Comparison of ENCODE assay signal across 19 cellular contexts in genomic region chr4:40417941-40418340, GRCh38.
DNase-seq lines count a peak whose midpoint lies in the region; FAIRE-seq and TF ChIP-seq lines count a peak whose summit lies in the region.
"Had no signal": no experiment of that assay in that cellular context is flagged by ENCODE, and none has a peak within 500 bp of the region (broad histone marks: within the 10 kb centered on the region; RNA-seq: fewer than 3 reads in every experiment).

No MANE protein-coding gene starts in this region.

- TF ChIP-seq CTCF in hepatocyte (IDR thresholded peaks at IDR 0.05; ENCODE audit: poor library complexity): no peak
- TF ChIP-seq CTCF in nephron (IDR thresholded peaks at IDR 0.05; ENCODE audit: unreplicated experiment in 3 of 3): no peak

- H3K27ac Mint-ChIP-seq in nephron: peak overlapping the region in 2 of 3 experiments; percentile 81 to 92
- H3K27ac Mint-ChIP-seq: B cell had no signal

- no peak overlapping the region for H3K14ac ChIP-seq in neuronal stem cell (ENCODE audit: low read length)

- H3K9me2 ChIP-seq in hepatocyte (replicated peaks; ENCODE audit: insufficient read depth): no peaks in the 10 kb centered on the region
- H3K9me2 ChIP-seq: SK-N-SH had no signal

- no peak overlapping the region for H4K8ac ChIP-seq in neuronal stem cell (ENCODE audit: low read depth, low read length)

- no peak overlapping the region for H2AFZ ChIP-seq in hepatocyte
- no peak overlapping the region for H2AFZ ChIP-seq in neuronal stem cell (ENCODE audit: low read length)

- peaks cover 19% of the 10 kb centered on the region for H3K9me3 Mint-ChIP-seq in nephron

- H3K18ac ChIP-seq in neuronal stem cell (ENCODE audit: low read length): no peak overlapping the region

- H3K9me3 ChIP-seq in hepatocyte (ENCODE audit: low read depth): no peaks in the 10 kb centered on the region
- no peaks in the 10 kb centered on the region for H3K9me3 ChIP-seq in HAP-1
- peaks cover 0 to 6% of the 10 kb centered on the region in 2 donors for H3K9me3 ChIP-seq in neuronal stem cell (replicated peaks in 1 of 2; ENCODE audit: control insufficient read depth in 2 of 2, insufficient read depth in 1 of 2, low read depth in 1 of 2, low read length in 2 of 2)
- H3K9me3 ChIP-seq: SK-N-SH had no signal

- no peak overlapping the region for H3K4me3 Mint-ChIP-seq in nephron
- H3K4me3 Mint-ChIP-seq: B cell; CD4-positive, CD25-positive, alpha-beta regulatory T cell had no signal

- H3K27me3 Mint-ChIP-seq in nephron (ENCODE audit: low read depth): peaks cover 8% of the 10 kb centered on the region
- H3K27me3 Mint-ChIP-seq: CD4-positive, CD25-positive, alpha-beta regulatory T cell had no signal

- peak; percentile 16 for FAIRE-seq in RCC 7860 (lab: Jason Lieb, UNC)
- FAIRE-seq: GM12892 had no signal

- H3K36me3 ChIP-seq in hepatocyte (replicated peaks; ENCODE audit: insufficient read depth, low read depth) (no peaks in the 10 kb centered on the region), HAP-1 (replicated peaks) (no peaks in the 10 kb centered on the region), neuronal stem cell (replicated peaks in 1 of 2; ENCODE audit: control insufficient read depth in 2 of 2, insufficient read depth in 2 of 2, low read length in 2 of 2) (no peaks in the 10 kb centered on the region)

- no peak overlapping the region for H2BK12ac ChIP-seq in neuronal stem cell (ENCODE audit: low read length)

- no peaks in the 10 kb centered on the region for H4K20me1 ChIP-seq in hepatocyte (ENCODE audit: insufficient read depth, poor library complexity, severe bottlenecking)

- no peak overlapping the region for H2BK15ac ChIP-seq in neuronal stem cell (ENCODE audit: low read length)

- H3K4me1 ChIP-seq in hepatocyte (ENCODE audit: insufficient read depth) (peaks cover 20% of the 10 kb centered on the region), HAP-1 (no peaks in the 10 kb centered on the region), neuronal stem cell (ENCODE audit: control insufficient read depth in 2 of 2, insufficient read depth in 1 of 2, low read depth in 1 of 2, low read length in 2 of 2) (no peaks in the 10 kb centered on the region)

- in situ Hi-C loops in HAP-1 (cut with MboI; ENCODE audit: low sequenced_read_pairs) (no loop called here), ACHN (cut with HindIII; ENCODE audit: low pct_ligation_motif_present, low pct_unique_long_range_greater_than_20kb, low sequenced_read_pairs) (no loop called here)

- 77% methylated on average over 5 of the region's 5 CpGs for WGBS in hepatocyte (ENCODE audit: low lambda C conversion rate, missing lambda C conversion rate)
- no CpG with 5 or more reads among the region's 5 CpGs for WGBS in neuronal stem cell (ENCODE audit: extremely low coverage in 2 of 2, insufficient read length in 2 of 2, insufficient replicate concordance in 1 of 2), 2 donors

- H3K4me3 ChIP-seq in hepatocyte (no peak overlapping the region), HAP-1 (no peak overlapping the region), neuronal stem cell (ENCODE audit: low read length in 2 of 2) (no peak overlapping the region)

- H3K27me3 ChIP-seq in hepatocyte: no peaks in the 10 kb centered on the region
- H3K27me3 ChIP-seq in HAP-1 (ENCODE audit: low read depth): no peaks in the 10 kb centered on the region
- no peaks in the 10 kb centered on the region for H3K27me3 ChIP-seq in neuronal stem cell (ENCODE audit: control insufficient read depth in 3 of 3, insufficient read depth in 3 of 3, low read depth in 1 of 3, low read length in 3 of 3)

- H2AK5ac ChIP-seq in neuronal stem cell (ENCODE audit: low read depth, low read length): no peak overlapping the region

- no peak overlapping the region for H2BK120ac ChIP-seq in neuronal stem cell (ENCODE audit: low read depth, low read length)

- no peak overlapping the region for H3K4ac ChIP-seq in neuronal stem cell (ENCODE audit: low read length)

- DNase-seq in RCC 7860 (ENCODE audit: low spot score) (no peak), hepatocyte (ENCODE audit: low spot score) (no peak), HAP-1 (ENCODE audit: low spot score in 2 of 2) (no peak), neuronal stem cell (ENCODE audit: low spot score) (no peak), ACHN (no peak)
- DNase-seq in stimulated activated naive CD4-positive, alpha-beta T cell (lab: John Stamatoyannopoulos, UW): no peak
- DNase-seq: CD4-positive, CD25-positive, alpha-beta regulatory T cell; NCI-H1436; NCI-H1930; NCI-H226; NCI-H82; OCI-M1; RPMI8226; SHP77 treated with DMSO at 0.1 percent for 48 hours; SK-N-SH had no signal

- no peak overlapping the region for H3K9ac ChIP-seq in neuronal stem cell (ENCODE audit: low read depth, low read length, poor library complexity)
- H3K9ac ChIP-seq: KMS-11, SK-N-SH had no signal

- no peaks in the 10 kb centered on the region for H3K79me1 ChIP-seq in neuronal stem cell (ENCODE audit: low read depth, low read length)

- H3K4me2 ChIP-seq in hepatocyte: peak overlapping the region; percentile 46
- H3K4me2 ChIP-seq in neuronal stem cell (ENCODE audit: insufficient read depth, low read length, poor library complexity, severe bottlenecking): no peak overlapping the region
- H3K4me2 ChIP-seq: KMS-11, SK-N-SH had no signal

- H3K23ac ChIP-seq in neuronal stem cell (ENCODE audit: low read depth, low read length, poor library complexity): no peak overlapping the region

- no peak overlapping the region for H2BK5ac ChIP-seq in neuronal stem cell (ENCODE audit: low read length)

- H3K36me3 Mint-ChIP-seq in nephron (ENCODE audit: low read depth): peaks cover 34% of the 10 kb centered on the region
- H3K36me3 Mint-ChIP-seq: CD4-positive, CD25-positive, alpha-beta regulatory T cell had no signal

- H3K27ac ChIP-seq in hepatocyte (peak overlapping the region; percentile 93), neuronal stem cell (replicated peaks; ENCODE audit: low read length) (no peak overlapping the region)
- H3K27ac ChIP-seq: KMS-11 had no signal

- no peak overlapping the region for H4K91ac ChIP-seq in neuronal stem cell (ENCODE audit: low read depth, low read length, poor library complexity)

- peaks cover 5% of the 10 kb centered on the region for H3K4me1 Mint-ChIP-seq in nephron
- H3K4me1 Mint-ChIP-seq: B cell had no signal

- H3K79me2 ChIP-seq in hepatocyte: no peaks in the 10 kb centered on the region
